ENCODE assay signal across 26 cellular contexts in genomic region chr22:19494001-19494560, GRCh38.
"Had no signal": no experiment of that assay in that cellular context is flagged by ENCODE, and none has a peak within 500 bp of the region (broad histone marks: within the 10 kb centered on the region; RNA-seq: fewer than 3 reads in every experiment).

No MANE protein-coding gene starts in this region.

- ATAC-seq: stimulated activated effector memory CD8-positive, alpha-beta T cell treated with anti-CD3 and anti-CD28 coated beads, Interleukin-12 subunit alpha, Interleukin-12 subunit beta, amount 100 ng/mL, for 72 hours; stimulated activated memory B cell treated with anti-CD40 and anti-IgM and Interleukin-4, amounts not matched to agents 10 μg/mL and 1 μg/mL and 100 μg/mL, for 72 hours; stimulated activated naive B cell treated with anti-CD40 and anti-IgM and Interleukin-4, amounts not matched to agents 10 μg/mL and 1 μg/mL and 100 μg/mL, for 72 hours; stimulated activated naive CD8-positive, alpha-beta T cell treated with anti-CD3 and anti-CD28 coated beads, Interleukin-15, amount 100 ng/mL, for 72 hours; stimulated activated naive CD8-positive, alpha-beta T cell treated with anti-CD3 and anti-CD28 coated beads, Interleukin-15, Interleukin-2, amounts not matched to agents 100 U/mL and 50 U/mL, for 24 hours; upper lobe of right lung had no signal

- H3K27ac ChIP-seq: stomach, suprapubic skin, testis, thoracic aorta, thyroid gland, tibial artery, tibial nerve, transverse colon, upper lobe of left lung, upper lobe of right lung, uterus, vagina had no signal

- H3K9me3 ChIP-seq: stomach, suprapubic skin, testis, thoracic aorta, thyroid gland, tibial artery, tibial nerve, transverse colon, upper lobe of left lung, upper lobe of right lung, uterus, vagina had no signal

- H3K36me3 ChIP-seq: stomach, suprapubic skin, thoracic aorta, thyroid gland, tibial artery, tibial nerve, transverse colon, upper lobe of left lung, upper lobe of right lung, uterus, vagina had no signal

- H3K27me3 ChIP-seq: stomach, suprapubic skin, testis, thyroid gland, tibial artery, tibial nerve, transverse colon, upper lobe of left lung, upper lobe of right lung, uterus, vagina had no signal

- H3K4me3 ChIP-seq: stomach, suprapubic skin, testis, thoracic aorta, thyroid gland, tibial artery, tibial nerve, transverse colon, upper lobe of left lung, upper lobe of right lung, uterus, vagina had no signal

- DNase-seq: stimulated activated CD4-positive, alpha-beta T cell treated with anti-CD3 and anti-CD28 coated beads, Interleukin-2, amount 100 ng/mL, for 48 hours; stimulated activated CD4-positive, alpha-beta T cell treated with anti-CD3 and anti-CD28 coated beads, Interleukin-4, amount 100 ng/mL, for 1 hour; stimulated activated CD4-positive, alpha-beta T cell treated with anti-CD3 and anti-CD28 coated beads, Interleukin-4, amount 100 ng/mL, for 24 hours; stimulated activated CD4-positive, alpha-beta T cell treated with anti-CD3 and anti-CD28 coated beads, Interleukin-4, amount 100 ng/mL, for 4 hours; stimulated activated CD8-positive, alpha-beta memory T cell treated with anti-CD3 and anti-CD28 coated beads, Interleukin-4, amount 100 ng/mL, for 48 hours; stimulated activated naive B cell treated with anti-CD40 and anti-IgM and Interleukin-4, amounts not matched to agents 10 μg/mL and 1 μg/mL and 100 μg/mL, for 72 hours; stimulated activated naive CD4-positive, alpha-beta T cell; stimulated activated naive CD4-positive, alpha-beta T cell treated with Interleukin-2 at 50 U/mL for 16 hours; stimulated activated naive CD8-positive, alpha-beta T cell treated with anti-CD3 and anti-CD28 coated beads, Interleukin-15, amount 100 ng/mL, for 72 hours; stimulated activated naive CD8-positive, alpha-beta T cell treated with anti-CD3 and anti-CD28 coated beads, Interleukin-15, Interleukin-2, amounts not matched to agents 100 U/mL and 50 U/mL, for 24 hours; stomach; substantia nigra; testis; thyroid gland; tibial artery; transverse colon; trophoblast cell; upper lobe of left lung; upper lobe of right lung; uterus had no signal

- H3K4me1 ChIP-seq: stomach, testis, thyroid gland, transverse colon, upper lobe of right lung, uterus had no signal
